In genomic region chr21:36981049-36981391, GRCh38 we compare ENCODE assay signal across 8 cellular contexts. TPM values are rescaled to one million over a fixed set of nuclear protein-coding genes. Genes with fewer than 3 reads are reported as not detected.
DNase-seq lines count a peak whose midpoint lies in the region; ATAC-seq and TF ChIP-seq lines count a peak whose summit lies in the region.

No MANE protein-coding gene starts in this region.

- H3K9me3 ChIP-seq in fibroblast of lung (ENCODE audit: control insufficient read depth, insufficient read depth, low read depth, low read length) (no peaks in the 10 kb centered on the region), gastrocnemius medialis (no peaks in the 10 kb centered on the region)

- H3K9me3 Mint-ChIP-seq in T-cell = no peaks in the 10 kb centered on the region

- H3K36me3 ChIP-seq in fibroblast of lung (ENCODE audit: control insufficient read depth, insufficient read depth, low read length) = no peaks in the 10 kb centered on the region
- H3K36me3 ChIP-seq in gastrocnemius medialis = no peaks in the 10 kb centered on the region

- DNase-seq in GM12864 (ENCODE audit: low read depth) (no peak), T-cell (no peak), fibroblast of lung (ENCODE audit: low read depth in 2 of 2) (no peak), gastrocnemius medialis (no peak), OCI-M1 (lab: John Stamatoyannopoulos, UW) (no peak)

- no peak overlapping the region for H3K9ac ChIP-seq in fibroblast of lung (ENCODE audit: insufficient read depth, low read length)

- H3K27me3 ChIP-seq in fibroblast of lung (ENCODE audit: control insufficient read depth, insufficient read depth, low read length) (no peaks in the 10 kb centered on the region), gastrocnemius medialis (no peaks in the 10 kb centered on the region)

- intact Hi-C loops in gastrocnemius medialis (cut with DNase I; ENCODE audit: low total_unique reads) = loop anchor here (5.0 kb wide), 1 partner anchor 549 kb away; no protein-coding TSS in a partner anchor

- no peak overlapping the region for H3K27ac Mint-ChIP-seq in T-cell

- H3K4me1 Mint-ChIP-seq in T-cell = peaks cover 14 to 36% (median 25%) of the 10 kb centered on the region in 3 donors

- peak overlapping the region; percentile 60 for H2AFZ ChIP-seq in fibroblast of lung (ENCODE audit: low read length)

- no peaks in the 10 kb centered on the region for H3K36me3 Mint-ChIP-seq in T-cell

- CTCF ChIA-PET in T-cell (lab: Charles Lee) = interaction anchor here (0.7 to 1.0 kb wide), 2 partner anchors 16 to 1339 kb away, joined by 7 read pairs; no protein-coding TSS in a partner anchor

- H3K4me1 ChIP-seq in fibroblast of lung (ENCODE audit: control insufficient read depth, extremely low read depth, insufficient read depth, low read length) = peaks cover 2% of the 10 kb centered on the region
- H3K4me1 ChIP-seq in gastrocnemius medialis = peaks cover 9 to 16% of the 10 kb centered on the region in 2 donors

- TF ChIP-seq CTCF in GM12864 (IDR thresholded peaks at IDR 0.05; ENCODE audit: low read depth, low read length, missing control alignments) (no peak), fibroblast of lung (conservative IDR thresholded peaks at IDR 0.05 in 1 of 2, IDR thresholded peaks at IDR 0.05 in 1 of 2; ENCODE audit: low read depth in 1 of 2, low read length in 2 of 2) (no peak), gastrocnemius medialis (IDR thresholded peaks at IDR 0.05 in 4 of 5, conservative IDR thresholded peaks at IDR 0.05 in 1 of 5) (no peak)

- ATAC-seq in T-cell (replicated peaks in 1 of 4) (peak; percentile 21 to 41 (median 26)), gastrocnemius medialis (peak in 1 of 2 donors; percentile 22), GM21737 (IDR thresholded peaks at IDR 0.05; ENCODE audit: unreplicated experiment) (no peak), GM21515 (IDR thresholded peaks at IDR 0.05; ENCODE audit: unreplicated experiment) (no peak), HG02973 (IDR thresholded peaks at IDR 0.05; ENCODE audit: unreplicated experiment) (no peak)

- H3K4me3 ChIP-seq in GM12864 (ENCODE audit: low read depth, low read length) (peak overlapping the region; percentile 43), fibroblast of lung (replicated peaks in 1 of 4; ENCODE audit: control extremely low read depth in 1 of 4, insufficient read depth in 1 of 4, low read depth in 3 of 4, low read length in 4 of 4) (peak overlapping the region in 2 of 4 experiments; percentile 19 to 49), gastrocnemius medialis (peak overlapping the region; percentile 56 to 71 (median 64))

- TF ChIP-seq POLR2A in gastrocnemius medialis (IDR thresholded peaks at IDR 0.05) = no peak

- no peaks in the 10 kb centered on the region for H4K20me1 ChIP-seq in fibroblast of lung (ENCODE audit: control insufficient read depth, extremely low read depth, insufficient read depth, low read length)

- peaks cover 0 to 5% of the 10 kb centered on the region in 2 donors for H3K27me3 Mint-ChIP-seq in T-cell

- peak overlapping the region; percentile 80 for H3K4me2 ChIP-seq in fibroblast of lung (ENCODE audit: extremely low read depth, insufficient read depth, low read length)

- H3K79me2 ChIP-seq in fibroblast of lung (ENCODE audit: control insufficient read depth, insufficient read depth, low read length) = no peaks in the 10 kb centered on the region

- H3K27ac ChIP-seq in fibroblast of lung (ENCODE audit: insufficient read depth, low read length) = no peak overlapping the region
- peak overlapping the region; percentile 66 to 81 (median 76) for H3K27ac ChIP-seq in gastrocnemius medialis

- H3K4me3 Mint-ChIP-seq in T-cell = peak overlapping the region; percentile 69 to 87 (median 73)

- POLR2A ChIA-PET in T-cell (lab: Charles Lee) = no interaction called here

- in situ Hi-C loops in gastrocnemius medialis (cut with MboI; ENCODE audit: low sequenced_read_pairs in 4 of 4) = no loop called here

RNA-seq across cellular contexts. Expression of gene HLCS, which starts 14.6 kb away (rescaled TPM):
- total RNA-seq in T-cell = 10 to 100 TPM; 13.0 to 15.6 (median 13.8) TPM
- total RNA-seq in fibroblast of lung = 31.3 and 40.0 TPM in 2 replicates
- polyA plus RNA-seq in fibroblast of lung = 17.3 and 23.1 TPM in 2 replicates
- polyA plus RNA-seq in fibroblast of lung (2012) = 13.9 and 20.4 TPM in 2 replicates
- 16.9 and 35.3 TPM in 2 replicates for polyA minus RNA-seq in fibroblast of lung (ENCODE audit: low replicate concordance)
- 10 to 100 TPM; 10.6 to 18.4 (median 15.4) TPM for total RNA-seq in gastrocnemius medialis

RNA-seq across cellular contexts. Expression of gene RIPPLY3, which starts 25.5 kb away (rescaled TPM):
- total RNA-seq in T-cell = not detected
- not detected in 2 replicates for total RNA-seq in fibroblast of lung
- polyA plus RNA-seq in fibroblast of lung = 0.03 TPM in 1 of 2 replicates, not detected in the other
- polyA plus RNA-seq in fibroblast of lung (2012) = not detected in 2 replicates
- polyA minus RNA-seq in fibroblast of lung (ENCODE audit: low replicate concordance) = not detected in 2 replicates
- total RNA-seq in gastrocnemius medialis = not detected

Comparison
In these comparisons a context has a peak if more than half of its experiments do, and no peak if none do; other contexts are left out.
1. ATAC-seq: peak in T-cell (4 of 4); none in GM21737 (single experiment), GM21515 (single experiment) and HG02973 (single experiment).